ENCODE assay signal across 11 cellular contexts in genomic region chr12:116591608-116592115, GRCh38. TPM values are rescaled to one million over a fixed set of nuclear protein-coding genes. Genes with fewer than 3 reads are reported as not detected.
DNase-seq lines count a peak whose midpoint lies in the region; ATAC-seq, FAIRE-seq and TF ChIP-seq lines count a peak whose summit lies in the region.
"Had no signal": no experiment of that assay in that cellular context is flagged by ENCODE, and none has a peak within 500 bp of the region (broad histone marks: within the 10 kb centered on the region; RNA-seq: fewer than 3 reads in every experiment).

No MANE protein-coding gene starts in this region.

- H3K23ac ChIP-seq in H1 (ENCODE audit: insufficient read length): no peak overlapping the region

- H3K36me3 ChIP-seq in left ventricle myocardium inferior: no peaks in the 10 kb centered on the region
- no peaks in the 10 kb centered on the region for H3K36me3 ChIP-seq in H1 (ENCODE audit: control insufficient read depth in 2 of 4, insufficient read depth in 4 of 4, low read length in 3 of 4)
- H3K36me3 ChIP-seq in naive thymus-derived CD4-positive, alpha-beta T cell (ENCODE audit: control insufficient read depth in 2 of 3, insufficient read depth in 3 of 3, low read length in 3 of 3): no peaks in the 10 kb centered on the region
- no peaks in the 10 kb centered on the region for H3K36me3 ChIP-seq in aorta (ENCODE audit: control insufficient read depth in 1 of 2, insufficient read depth in 2 of 2, low read length in 1 of 2)

- FAIRE-seq in H1 (lab: Jason Lieb, UNC): no peak
- FAIRE-seq: GM12891, small intestine had no signal

- H2BK15ac ChIP-seq in H1 (ENCODE audit: low read length): no peak overlapping the region

- TF ChIP-seq CTCF in left ventricle myocardium inferior (IDR thresholded peaks at IDR 0.05; ENCODE audit: borderline replicate concordance): no peak
- TF ChIP-seq CTCF in H1 (IDR thresholded peaks at IDR 0.05; ENCODE audit: control extremely low read depth in 1 of 3, insufficient read depth in 1 of 3, low read depth in 1 of 3, low read length in 3 of 3): no peak

- H2BK5ac ChIP-seq in H1 (ENCODE audit: low read depth, low read length): no peak overlapping the region

- no peak overlapping the region for H2BK20ac ChIP-seq in H1 (ENCODE audit: low read length)

- H3K27me3 ChIP-seq in left ventricle myocardium inferior (ENCODE audit: low read depth): peaks cover 13% of the 10 kb centered on the region
- H3K27me3 ChIP-seq in H1 (replicated peaks in 1 of 4; ENCODE audit: control insufficient read depth in 3 of 4, extremely low read depth in 1 of 4, insufficient read depth in 3 of 4, low read length in 3 of 4): no peaks in the 10 kb centered on the region
- no peaks in the 10 kb centered on the region for H3K27me3 ChIP-seq in naive thymus-derived CD4-positive, alpha-beta T cell (ENCODE audit: control insufficient read depth in 2 of 2, insufficient read depth in 2 of 2, low read length in 2 of 2)
- no peaks in the 10 kb centered on the region for H3K27me3 ChIP-seq in aorta (ENCODE audit: control insufficient read depth in 1 of 2, insufficient read depth in 2 of 2, low read length in 1 of 2)

- intact Hi-C loops in left ventricle myocardium inferior (cut with micrococcal nuclease): loop anchor here (5.0 to 10.0 kb wide), 2 partner anchors 317 to 599 kb away; partner anchors contain the start of gene MED13L
- intact Hi-C loops in Right ventricle myocardium inferior (cut with DNase I): no loop called here
- intact Hi-C loops in naive thymus-derived CD4-positive, alpha-beta T cell (cut with micrococcal nuclease): loop anchor here in 1 of 2 donors (10.0 kb wide), 1 partner anchor 57 kb away; no protein-coding TSS in a partner anchor
- intact Hi-C loops in aorta (cut with DNase I): loop anchor here (10.0 kb wide), 2 partner anchors 137 to 447 kb away; no protein-coding TSS in a partner anchor

- H3K79me1 ChIP-seq in H1 (ENCODE audit: low read depth, low read length): no peaks in the 10 kb centered on the region

- CTCF ChIA-PET in H1 (lab: Charles Lee; ENCODE audit: partially characterized antibody): interaction anchor here (0.6 to 2.2 kb wide), 2 partner anchors 10 to 42 kb away, joined by 3 to 7 read pairs; no protein-coding TSS in a partner anchor
- CTCF ChIA-PET in naive thymus-derived CD4-positive, alpha-beta T cell (lab: Charles Lee): interaction anchor here (0.6 to 0.7 kb wide), 2 partner anchors 12 to 58 kb away, joined by 3 to 5 read pairs; no protein-coding TSS in a partner anchor

- H3K36me3 Mint-ChIP-seq in naive thymus-derived CD4-positive, alpha-beta T cell: peaks cover 0 to 11% (median 0%) of the 10 kb centered on the region in 5 donors

- no peak overlapping the region for H2BK12ac ChIP-seq in H1 (ENCODE audit: low read depth, low read length)

- ATAC-seq in Right ventricle myocardium inferior: no peak
- ATAC-seq in naive thymus-derived CD4-positive, alpha-beta T cell: no peak
- peak; percentile 47 for ATAC-seq in aorta (ENCODE audit: low FRiP score)

- no peak overlapping the region for H3K4ac ChIP-seq in H1 (replicated peaks; ENCODE audit: insufficient read length, low read depth, low read length)

- H3K79me2 ChIP-seq in H1 (ENCODE audit: control insufficient read depth in 1 of 2, insufficient read depth in 2 of 2, low read length in 2 of 2): no peaks in the 10 kb centered on the region

- POLR2A ChIA-PET in H1 (lab: Charles Lee; ENCODE audit: partially characterized antibody): no interaction called here
- POLR2A ChIA-PET in naive thymus-derived CD4-positive, alpha-beta T cell (lab: Charles Lee): interaction anchor here (1.0 kb wide), 1 partner anchor 32 kb away, joined by 3 read pairs; no protein-coding TSS in a partner anchor

- no peak overlapping the region for H4K5ac ChIP-seq in H1 (ENCODE audit: insufficient read length, low read depth, low read length)

- H3K4me1 ChIP-seq in left ventricle myocardium inferior: peaks cover 19% of the 10 kb centered on the region
- no peaks in the 10 kb centered on the region for H3K4me1 ChIP-seq in H1 (replicated peaks in 1 of 4; ENCODE audit: control insufficient read depth in 3 of 4, insufficient read depth in 4 of 4, low read length in 3 of 4)
- peaks cover 9 to 32% of the 10 kb centered on the region in 2 donors for H3K4me1 ChIP-seq in naive thymus-derived CD4-positive, alpha-beta T cell (ENCODE audit: control insufficient read depth in 2 of 2, insufficient read depth in 2 of 2, low read length in 2 of 2)
- H3K4me1 ChIP-seq in aorta (ENCODE audit: control insufficient read depth in 1 of 2, insufficient read depth in 2 of 2, low read length in 2 of 2): peaks cover 2 to 3% of the 10 kb centered on the region in 2 donors

- H3K27me3 Mint-ChIP-seq in naive thymus-derived CD4-positive, alpha-beta T cell: peaks cover 0 to 18% (median 0%) of the 10 kb centered on the region in 5 donors

- DNase-seq in left ventricle myocardium inferior (no peak), Right ventricle myocardium inferior (ENCODE audit: missing footprints) (no peak), H1 (ENCODE audit: low read depth in 1 of 2, low spot score in 2 of 2) (no peak), aorta (no peak), SKM-1 (lab: John Stamatoyannopoulos, UW; ENCODE audit: unreplicated experiment) (no peak), NCI-H1105 (lab: John Stamatoyannopoulos, UW) (no peak), 8988T (no peak)
- no peak for DNase-seq in naive thymus-derived CD4-positive, alpha-beta T cell
- DNase-seq: Kasumi-1 had no signal

- H3K4me3 ChIP-seq in left ventricle myocardium inferior (no peak overlapping the region), H1 (ENCODE audit: extremely low read depth in 1 of 4, insufficient read depth in 2 of 4, low read depth in 3 of 4, low read length in 4 of 4) (no peak overlapping the region), aorta (ENCODE audit: low read length in 2 of 2) (no peak overlapping the region)
- no peak overlapping the region for H3K4me3 ChIP-seq in naive thymus-derived CD4-positive, alpha-beta T cell (ENCODE audit: low read length)

- H3K27ac ChIP-seq in left ventricle myocardium inferior (replicated peaks): peak overlapping the region; percentile 45
- H3K27ac ChIP-seq in H1 (ENCODE audit: low read depth, low read length): no peak overlapping the region
- H3K27ac ChIP-seq in naive thymus-derived CD4-positive, alpha-beta T cell (ENCODE audit: low read depth, low read length): no peak overlapping the region
- peak overlapping the region in 1 of 2 donors; percentile 61 for H3K27ac ChIP-seq in aorta (ENCODE audit: low read depth in 1 of 2, low read length in 2 of 2)

- H3K56ac ChIP-seq in H1 (replicated peaks; ENCODE audit: insufficient read length, low read depth, low read length): no peak overlapping the region

- no peak overlapping the region for H3K4me2 ChIP-seq in H1 (ENCODE audit: insufficient read depth in 1 of 2, low read depth in 2 of 2, low read length in 2 of 2)

- no peaks in the 10 kb centered on the region for H4K20me1 ChIP-seq in H1 (replicated peaks in 1 of 2; ENCODE audit: control insufficient read depth in 1 of 2, insufficient read depth in 2 of 2, low read length in 2 of 2)

- H4K8ac ChIP-seq in H1 (ENCODE audit: extremely low read depth, insufficient read depth, low read length): no peak overlapping the region

- no peak overlapping the region for H3K9ac ChIP-seq in H1 (replicated peaks in 1 of 4; ENCODE audit: extremely low read depth in 1 of 4, low read depth in 3 of 4, low read length in 3 of 4)

- no peak overlapping the region for H2BK120ac ChIP-seq in H1 (replicated peaks; ENCODE audit: low read depth, low read length)

- no peak overlapping the region for H3K18ac ChIP-seq in H1 (ENCODE audit: extremely low read depth, low read length)

- no peak for TF ChIP-seq RAD21 in H1 (IDR thresholded peaks at IDR 0.05 in 1 of 2, conservative IDR thresholded peaks at IDR 0.05 in 1 of 2; ENCODE audit: low read depth in 2 of 2, low read length in 2 of 2)

- peaks cover 6% of the 10 kb centered on the region; the same call in 1 of the 2 replicates for H3K23me2 ChIP-seq in H1 (ENCODE audit: low read depth, low read length)

- no peak overlapping the region for H4K91ac ChIP-seq in H1 (replicated peaks; ENCODE audit: insufficient read length, low read length)

- no peak overlapping the region for H3K4me3 Mint-ChIP-seq in naive thymus-derived CD4-positive, alpha-beta T cell

- H3K27ac Mint-ChIP-seq in naive thymus-derived CD4-positive, alpha-beta T cell: peak overlapping the region in 8 of 9 donors; percentile 31 to 92 (median 62)

- H2AK5ac ChIP-seq in H1 (ENCODE audit: low read depth, low read length): no peak overlapping the region

- 0 out of 2 replicates have a peak overlapping the region, but pooled peaks have one; percentile 64 for H2AFZ ChIP-seq in H1 (ENCODE audit: low read length)

- TF ChIP-seq EP300 in H1 (IDR thresholded peaks at IDR 0.05; ENCODE audit: borderline replicate concordance in 1 of 2, low read depth in 2 of 2, low read length in 2 of 2): no peak

- H3K9me3 Mint-ChIP-seq in naive thymus-derived CD4-positive, alpha-beta T cell: peaks cover 0 to 13% (median 0%) of the 10 kb centered on the region in 11 donors

- no peak overlapping the region for H3K14ac ChIP-seq in H1 (ENCODE audit: insufficient read length)

- H3K9me3 ChIP-seq in left ventricle myocardium inferior (replicated peaks) (no peaks in the 10 kb centered on the region), H1 (ENCODE audit: insufficient read depth in 2 of 2, low read depth in 1 of 2, low read length in 1 of 2) (no peaks in the 10 kb centered on the region), aorta (ENCODE audit: control insufficient read depth, low read length) (no peaks in the 10 kb centered on the region)
- H3K9me3 ChIP-seq in naive thymus-derived CD4-positive, alpha-beta T cell (ENCODE audit: control insufficient read depth in 2 of 3, low read length in 3 of 3): no peaks in the 10 kb centered on the region

- peaks cover 33 to 41% (median 38%) of the 10 kb centered on the region in 7 donors for H3K4me1 Mint-ChIP-seq in naive thymus-derived CD4-positive, alpha-beta T cell

- TF ChIP-seq POLR2A in H1 (IDR thresholded peaks at IDR 0.05; ENCODE audit: control extremely low read depth in 1 of 2, low read depth in 2 of 2, low read length in 2 of 2): no peak

- 79% methylated on average over 2 of the region's 3 CpGs; no CpG with 5 or more reads in 1 of the 2 experiments for WGBS in H1 (ENCODE audit: extremely low coverage in 1 of 2, insufficient coverage in 1 of 2, insufficient read length in 1 of 2, insufficient replicate concordance in 2 of 2, low coverage in 1 of 2, low lambda C conversion rate in 2 of 2, missing lambda C conversion rate in 1 of 2), 2 experiments
- 13 to 18% methylated on average over 3 of the region's 3 CpGs for WGBS in aorta, 2 donors

RNA-seq across cellular contexts. Expression of gene MAP1LC3B2, which starts 32.5 kb away (rescaled TPM):
- total RNA-seq in left ventricle myocardium inferior (2.9 TPM), Right ventricle myocardium inferior (3.5 TPM), aorta (1 to 10 TPM; 1.0 to 3.1 TPM)
- total RNA-seq in H1 (2021; fragmentation: NEBNext Ultra II Directional; extraction: Animal tissue kit (Norgen Biotek cat#: 25700)): 1.3 and 1.5 TPM in 2 replicates
- polyA plus RNA-seq in H1 (2011; rRNA removed) (0.39 TPM in 2 replicates), aorta (1 to 10 TPM; 2.3 to 3.5 TPM)
- polyA plus RNA-seq in H1 (2011; cell fraction: cytosol; rRNA removed): 0.93 TPM
- polyA plus RNA-seq in H1 (2011; cell fraction: nucleus; rRNA removed): 2.5 TPM
- 3.1 to 5.2 TPM (median 3.9 TPM) in 4 replicates for polyA plus RNA-seq in H1 (2012, experiment 1 of 2)
- polyA plus RNA-seq in H1 (2012, experiment 2 of 2): not detected
- polyA plus RNA-seq in H1 (2013, experiment 1 of 2): 0.28 TPM
- polyA plus RNA-seq in H1 (2013, experiment 2 of 2): 0.22 TPM
- polyA minus RNA-seq in H1 (2011; rRNA and poly(A)+ RNA removed): 0.73 and 2.6 TPM in 2 replicates
- polyA minus RNA-seq in H1 (2011; cell fraction: cytosol; rRNA and poly(A)+ RNA removed): not detected
- polyA minus RNA-seq in H1 (2011; cell fraction: nucleus; rRNA and poly(A)+ RNA removed): 2.1 TPM
- 1 to 10 TPM in 3 of 5 experiments, under 1 TPM in 2; 0.48 to 6.6 (median 1.5) TPM for total RNA-seq in naive thymus-derived CD4-positive, alpha-beta T cell
- polyA plus RNA-seq in naive thymus-derived CD4-positive, alpha-beta T cell: 1 to 10 TPM; 4.4 to 5.9 TPM
